16 cellular contexts compared by ENCODE assay signal in genomic region chr17:9406046-9406631, GRCh38.
A peak's percentile ranks its signal among the peaks of the same experiment; 100 is the strongest.
DNase-seq lines count a peak whose midpoint lies in the region; ATAC-seq and TF ChIP-seq lines count a peak whose summit lies in the region.
"Had no signal": no experiment of that assay in that cellular context is flagged by ENCODE, and none has a peak within 500 bp of the region (broad histone marks: within the 10 kb centered on the region; RNA-seq: fewer than 3 reads in every experiment).

No MANE protein-coding gene starts in this region.

- in situ Hi-C loops in astrocyte of the spinal cord (cut with HindIII; ENCODE audit: low sequenced_read_pairs), result no loop called here

- no peak overlapping the region for H3K4me3 Mint-ChIP-seq in stimulated activated effector memory CD8-positive, alpha-beta T cell treated with anti-CD3 and anti-CD28 coated beads, Interleukin-12 subunit alpha, Interleukin-12 subunit beta, amount 100 ng/mL, for 72 hours
- H3K4me3 Mint-ChIP-seq: CD8-positive, alpha-beta memory T cell had no signal

- H3K4me3 ChIP-seq in astrocyte of the spinal cord (ENCODE audit: low read depth, low read length), result no peak overlapping the region

- no peak overlapping the region for H3K27ac Mint-ChIP-seq in stimulated activated effector memory CD8-positive, alpha-beta T cell treated with anti-CD3 and anti-CD28 coated beads, Interleukin-12 subunit alpha, Interleukin-12 subunit beta, amount 100 ng/mL, for 72 hours

- no peak for TF ChIP-seq CTCF in astrocyte of the spinal cord (IDR thresholded peaks at IDR 0.05; ENCODE audit: low read depth, low read length)

- no peak for ATAC-seq in stimulated activated effector memory CD8-positive, alpha-beta T cell treated with anti-CD3 and anti-CD28 coated beads, Interleukin-12 subunit alpha, Interleukin-12 subunit beta, amount 100 ng/mL, for 72 hours

- H3K9me3 Mint-ChIP-seq in stimulated activated effector memory CD8-positive, alpha-beta T cell treated with anti-CD3 and anti-CD28 coated beads, Interleukin-12 subunit alpha, Interleukin-12 subunit beta, amount 100 ng/mL, for 72 hours, result no peaks in the 10 kb centered on the region
- H3K9me3 Mint-ChIP-seq: CD8-positive, alpha-beta memory T cell had no signal

- DNase-seq in HCEC 1CT (peak; percentile 29), NCI-H146 (lab: John Stamatoyannopoulos, UW) (peak; percentile 32), astrocyte of the spinal cord (ENCODE audit: low read depth, low spot score) (peak; percentile 11), fibroblast of peridontal ligament (ENCODE audit: extremely low read depth) (peak; percentile 37), GM03348 (ENCODE audit: low spot score) (no peak), NCI-H2107 (lab: John Stamatoyannopoulos, UW) (no peak), NCI-H226 (no peak)
- DNase-seq in stimulated activated effector memory CD8-positive, alpha-beta T cell treated with anti-CD3 and anti-CD28 coated beads, Interleukin-12 subunit alpha, Interleukin-12 subunit beta, amount 100 ng/mL, for 72 hours (ENCODE audit: low spot score in 2 of 2), result no peak
- DNase-seq: Calu3; CD8-positive, alpha-beta memory T cell; DMS153; Kasumi-1; NCI-H1436 treated with DMSO at 0.1 percent for 48 hours; NCI-H345; NCI-H524; SHP77 had no signal

- H3K36me3 Mint-ChIP-seq in stimulated activated effector memory CD8-positive, alpha-beta T cell treated with anti-CD3 and anti-CD28 coated beads, Interleukin-12 subunit alpha, Interleukin-12 subunit beta, amount 100 ng/mL, for 72 hours, result no peaks in the 10 kb centered on the region

- no peaks in the 10 kb centered on the region for H3K4me1 Mint-ChIP-seq in stimulated activated effector memory CD8-positive, alpha-beta T cell treated with anti-CD3 and anti-CD28 coated beads, Interleukin-12 subunit alpha, Interleukin-12 subunit beta, amount 100 ng/mL, for 72 hours
- H3K4me1 Mint-ChIP-seq: CD8-positive, alpha-beta memory T cell had no signal

Comparison
In these comparisons a context has a peak if more than half of its experiments do, and no peak if none do; other contexts are left out.
1. DNase-seq: peak in HCEC 1CT (single experiment), NCI-H146 (single experiment), astrocyte of the spinal cord (single experiment) and fibroblast of peridontal ligament (single experiment); none in GM03348 (single experiment), NCI-H2107 (single experiment), NCI-H226 (single experiment) and stimulated activated effector memory CD8-positive, alpha-beta T cell treated with anti-CD3 and anti-CD28 coated beads, Interleukin-12 subunit alpha, Interleukin-12 subunit beta, amount 100 ng/mL, for 72 hours (0 of 2).